11 cellular contexts compared by ENCODE assay signal in the genomic region with DNA sequence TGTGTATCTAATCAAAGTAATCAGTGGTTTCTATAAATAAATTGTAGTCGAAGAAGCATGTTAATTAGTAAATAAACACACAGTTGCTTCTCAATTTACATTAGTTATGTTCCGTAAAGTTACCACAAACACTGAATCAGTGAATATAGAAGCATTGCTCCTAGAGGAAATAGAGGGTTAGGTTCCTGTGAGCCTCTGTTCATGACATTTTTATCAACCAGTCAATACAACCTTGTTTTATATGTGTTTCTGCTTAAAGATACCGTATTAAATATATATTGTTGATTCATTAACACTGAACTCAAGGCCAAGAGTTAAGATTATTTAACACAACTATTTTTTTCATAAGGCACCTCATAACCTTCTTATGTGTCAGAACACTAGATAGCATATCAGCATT.
"Had no signal": no experiment of that assay in that cellular context is flagged by ENCODE, and none has a peak within 500 bp of the region (broad histone marks: within the 10 kb centered on the region; RNA-seq: fewer than 3 reads in every experiment).

No MANE protein-coding gene starts in this region.

- DNase-seq: GM23248, GOT3, H7, H9, HCEC 1CT, HFFc6 had no signal

- H3K27ac ChIP-seq: GM23248 had no signal

- H3K4me3 ChIP-seq: GM23248, GM23338, HAP-1 had no signal

- H3K9me3 ChIP-seq: HAP-1 had no signal

- H3K4me1 ChIP-seq: HAP-1 had no signal

- H3K4me2 ChIP-seq: GM23338 had no signal

- ATAC-seq: GM23338, HCT116 had no signal

- FAIRE-seq: H1, H54 had no signal

- H3K36me3 ChIP-seq: HAP-1 had no signal
